ENCODE assay signal across 8 cellular contexts in the genomic region with DNA sequence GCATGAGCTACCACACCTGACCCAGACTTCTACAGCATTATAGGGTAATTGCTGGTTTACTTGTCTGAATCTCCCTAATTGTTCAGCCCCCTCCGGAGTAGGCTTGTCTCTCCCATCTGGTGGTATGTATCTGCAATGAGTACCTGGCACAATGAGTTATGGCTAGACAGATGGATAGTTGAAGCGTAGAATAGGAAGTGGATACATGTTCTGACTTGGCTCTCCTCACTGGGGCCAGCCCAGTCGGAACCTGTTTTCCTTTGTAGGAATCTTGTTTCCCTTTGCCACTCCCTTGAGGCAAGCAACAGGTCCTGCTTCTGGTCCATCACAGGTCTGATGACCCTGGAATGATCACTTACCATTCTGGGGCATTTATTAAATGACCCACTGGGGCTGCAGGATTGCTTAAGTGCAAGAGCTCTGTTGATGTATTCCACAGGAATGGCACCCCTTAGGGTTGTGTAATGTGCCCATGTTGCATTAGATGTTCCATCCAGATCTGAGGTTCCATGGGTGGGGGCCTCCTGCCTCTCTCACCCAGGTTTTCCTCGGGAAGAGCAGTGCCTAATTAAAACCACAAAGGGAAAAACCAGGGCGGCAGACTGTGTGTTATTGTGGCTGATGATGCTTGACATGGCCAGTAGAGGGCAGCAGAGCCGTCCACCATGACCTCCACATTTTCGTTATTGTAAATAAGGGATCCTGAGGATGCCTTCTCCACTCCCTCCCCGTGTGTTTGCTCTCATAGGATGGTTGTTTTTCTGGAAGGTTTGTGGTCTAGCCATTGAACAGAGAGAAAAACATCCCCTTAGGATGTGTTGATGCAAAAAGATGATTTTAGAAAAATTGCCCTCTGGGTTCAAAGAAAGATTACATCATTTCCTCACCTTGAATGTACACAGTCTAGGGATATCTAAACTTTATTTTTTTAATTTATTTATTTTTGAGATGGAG. TPM values are rescaled to one million over a fixed set of nuclear protein-coding genes. Genes with fewer than 3 reads are reported as not detected.
DNase-seq lines count a peak whose midpoint lies in the region; ATAC-seq and TF ChIP-seq lines count a peak whose summit lies in the region.

No MANE protein-coding gene starts in this region.

- CTCF ChIA-PET in RWPE1 (lab: Yijun Ruan, JAX), result interaction anchor here (0.5 to 1.5 kb wide), 5 partner anchors 13 to 1139 kb away, joined by 3 to 4 read pairs (median 4); no protein-coding TSS in a partner anchor

- no peaks in the 10 kb centered on the region for H3K9me3 ChIP-seq in upper lobe of right lung

- TF ChIP-seq CTCF in RWPE1 (conservative IDR thresholded peaks at IDR 0.05; ENCODE audit: low read depth), result peak; percentile 89
- peak in 1 of 3 donors; percentile 37 for TF ChIP-seq CTCF in omental fat pad (IDR thresholded peaks at IDR 0.05)
- TF ChIP-seq CTCF in upper lobe of right lung (IDR thresholded peaks at IDR 0.05), result peak; percentile 89

- H3K4me1 ChIP-seq in upper lobe of right lung, result peaks cover 9% of the 10 kb centered on the region

- H3K36me3 ChIP-seq in upper lobe of right lung, result no peaks in the 10 kb centered on the region

- intact Hi-C loops in upper lobe of right lung (cut with DNase I), result no loop called here

- H3K27ac ChIP-seq in RWPE1 (no peak overlapping the region; the same call in 1 of the 2 replicates), upper lobe of right lung (no peak overlapping the region)

- no peaks in the 10 kb centered on the region for H3K27me3 ChIP-seq in upper lobe of right lung

- POLR2A ChIA-PET in RWPE1 (lab: Yijun Ruan, JAX; ENCODE audit: low non-redundant PET), result no interaction called here

- no peak overlapping the region for H3K4me3 ChIP-seq in upper lobe of right lung

- DNase-seq in NCI-H2107 treated with DMSO at 0.1 percent for 48 hours (lab: John Stamatoyannopoulos, UW; ENCODE audit: unreplicated experiment) (peak; percentile 21), NCI-H2107 (lab: John Stamatoyannopoulos, UW) (no peak), HK-2 (ENCODE audit: unreplicated experiment) (peak; percentile 47), RWPE1 (ENCODE audit: low spot score) (peak; percentile 63), foreskin melanocyte (peak; percentile 38), omental fat pad (ENCODE audit: low spot score) (peak; percentile 28), upper lobe of right lung (no peak)
- peak; percentile 39 for DNase-seq in activated gamma-delta T cell treated with anti-CD3 and anti-CD28 coated beads, Interleukin-2, amount 50 U/mL, for 16 hours (ENCODE audit: low read depth)

- ATAC-seq in omental fat pad (ENCODE audit: low FRiP score) (peak; percentile 68), upper lobe of right lung (peak; percentile 94)

RNA-seq across cellular contexts. Expression of a gene that starts 58.0 kb away (rescaled TPM):
- total RNA-seq in omental fat pad, result 10 to 100 TPM in 1 of 4 donors, 1 to 10 TPM in 3; 4.8 to 18.3 (median 5.2) TPM
- total RNA-seq in upper lobe of right lung, result 24.9 TPM

Comparison
In these comparisons a context has a peak if more than half of its experiments do, and no peak if none do; other contexts are left out.
1. DNase-seq: peak in NCI-H2107 treated with DMSO at 0.1 percent for 48 hours (single experiment), HK-2 (single experiment), RWPE1 (single experiment), activated gamma-delta T cell treated with anti-CD3 and anti-CD28 coated beads, Interleukin-2, amount 50 U/mL, for 16 hours (single experiment), foreskin melanocyte (single experiment) and omental fat pad (single experiment); none in NCI-H2107 (single experiment) and upper lobe of right lung (single experiment).